9 cellular contexts compared by ENCODE assay signal in the genomic region with DNA sequence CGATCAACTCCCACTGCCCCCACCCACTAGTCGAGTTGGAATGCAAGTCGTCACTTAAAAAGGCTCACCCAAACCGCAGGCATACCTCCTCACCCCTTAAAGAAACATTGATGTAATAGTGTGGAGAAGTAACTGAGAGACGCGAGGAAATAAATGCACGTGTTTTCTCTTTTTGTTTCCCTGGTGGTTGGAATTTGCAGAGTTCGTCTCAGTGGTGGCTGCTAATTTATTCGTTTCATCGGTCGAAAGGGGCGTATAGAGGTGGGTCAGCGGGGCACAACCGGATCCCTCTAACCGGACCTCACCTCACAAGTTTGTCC. TPM values are rescaled to one million over a fixed set of nuclear protein-coding genes. Genes with fewer than 3 reads are reported as not detected.
DNase-seq lines count a peak whose midpoint lies in the region; TF ChIP-seq lines count a peak whose summit lies in the region.
"Had no signal": no experiment of that assay in that cellular context is flagged by ENCODE, and none has a peak within 500 bp of the region (broad histone marks: within the 10 kb centered on the region; RNA-seq: fewer than 3 reads in every experiment).

No MANE protein-coding gene starts in this region.

- H3K27ac ChIP-seq in SK-N-MC (no peak overlapping the region), right atrium auricular region (no peak overlapping the region)

- peaks cover 0 to 16% of the 10 kb centered on the region in 2 donors for H3K27me3 ChIP-seq in right atrium auricular region

- DNase-seq in Daoy (ENCODE audit: low read depth) (peak; percentile 40), SK-N-MC (ENCODE audit: low read depth, low spot score) (no peak), right atrium auricular region (ENCODE audit: low spot score) (no peak), retinal pigment epithelial cell (ENCODE audit: low read depth) (no peak), NCI-H1048 (lab: John Stamatoyannopoulos, UW) (no peak), EL (no peak), NCI-H82 treated with DMSO at 0.1 percent for 48 hours (lab: John Stamatoyannopoulos, UW; ENCODE audit: unreplicated experiment) (no peak), ACHN (no peak)
- DNase-seq: MV-4-11 had no signal

- H3K9me3 ChIP-seq in SK-N-MC (ENCODE audit: low read depth, low read length) = no peaks in the 10 kb centered on the region
- H3K9me3 ChIP-seq in right atrium auricular region = no peaks in the 10 kb centered on the region

- in situ Hi-C loops in ACHN (cut with HindIII; ENCODE audit: low pct_ligation_motif_present, low pct_unique_long_range_greater_than_20kb, low sequenced_read_pairs) = no loop called here

- peaks cover 0 to 32% of the 10 kb centered on the region in 2 donors for H3K4me1 ChIP-seq in right atrium auricular region

- H3K4me3 ChIP-seq in SK-N-MC (peak overlapping the region; percentile 74), right atrium auricular region (peak overlapping the region; percentile 14 to 54), retinal pigment epithelial cell (ENCODE audit: low read length) (peak overlapping the region; percentile 53)

- H3K36me3 ChIP-seq in SK-N-MC (ENCODE audit: insufficient read depth, low read length) = no peaks in the 10 kb centered on the region
- no peaks in the 10 kb centered on the region for H3K36me3 ChIP-seq in right atrium auricular region

- no peak overlapping the region for H3K9ac ChIP-seq in SK-N-MC (ENCODE audit: insufficient read length)

- TF ChIP-seq CTCF in right atrium auricular region (IDR thresholded peaks at IDR 0.05) (no peak), retinal pigment epithelial cell (conservative IDR thresholded peaks at IDR 0.05; ENCODE audit: low read depth, low read length) (peak; percentile 32)

RNA-seq across cellular contexts. Expression of a gene that starts 5.1 kb away (rescaled TPM):
- 1.5 and 1.9 TPM in 2 replicates for total RNA-seq in Daoy (2014; rRNA removed; shearing (Covaris generic))
- 1 to 10 TPM in 1 of 2 donors, under 1 TPM in 1; 0.67 to 1.3 TPM for total RNA-seq in right atrium auricular region
